Comparison of ENCODE assay signal across 33 cellular contexts in the genomic region with DNA sequence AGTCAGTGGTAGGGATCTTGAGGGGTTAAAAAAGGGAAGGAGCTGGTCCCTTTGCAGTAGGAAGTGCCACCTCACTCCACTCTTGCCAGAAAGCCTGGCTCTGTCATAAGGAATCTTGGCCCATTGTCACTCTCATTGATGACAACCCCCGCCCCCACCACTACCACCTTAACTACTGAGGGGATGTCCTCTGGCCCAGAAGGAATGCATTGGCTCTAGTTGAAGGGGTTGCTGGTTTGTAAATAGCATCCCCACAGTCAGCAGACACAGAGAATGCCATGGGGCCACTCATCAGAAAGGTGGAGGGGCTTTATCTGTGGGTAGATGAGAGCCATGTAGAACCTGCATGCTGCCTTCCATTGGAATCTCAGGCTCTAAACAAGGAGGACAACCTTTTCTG.
"Had no signal": no experiment of that assay in that cellular context is flagged by ENCODE, and none has a peak within 500 bp of the region (broad histone marks: within the 10 kb centered on the region; RNA-seq: fewer than 3 reads in every experiment).

No MANE protein-coding gene starts in this region.

- H3K27me3 ChIP-seq: adrenal gland, body of pancreas had no signal

- ATAC-seq: activated CD4-positive, alpha-beta T cell treated with anti-CD3 and anti-CD28 coated beads for 36 hours; activated CD8-positive, alpha-beta memory T cell treated with anti-CD3 and anti-CD28 coated beads, Interleukin-2, amount 10 ng/mL, durations not matched to agents 7 days and 5 days; activated CD8-positive, alpha-beta T cell treated with anti-CD3 and anti-CD28 coated beads, Interleukin-2, amount 10 ng/mL, durations not matched to agents 7 days and 5 days; activated naive CD8-positive, alpha-beta T cell treated with anti-CD3 and anti-CD28 coated beads, Interleukin-2, amount 50 U/mL, for 24 hours; body of pancreas; effector memory CD8-positive, alpha-beta T cell had no signal

- DNase-seq: activated CD4-positive, alpha-beta memory T cell treated with anti-CD3 and anti-CD28 coated beads for 36 hours; activated CD4-positive, alpha-beta T cell treated with anti-CD3 and anti-CD28 coated beads for 36 hours; activated CD4-positive, alpha-beta T cell treated with anti-CD3 and anti-CD28 coated beads, Interleukin-2, amount 10 ng/mL, durations not matched to agents 24 days and 14 days; activated CD4-positive, CD25-positive, alpha-beta regulatory T cell; activated CD4-positive, CD25-positive, alpha-beta regulatory T cell treated with anti-CD3 and anti-CD28 coated beads, Interleukin-2, amount 50 U/mL, for 72 hours; activated CD8-positive, alpha-beta memory T cell treated with anti-CD3 and anti-CD28 coated beads, Interleukin-2, amount 10 ng/mL, durations not matched to agents 7 days and 5 days; activated CD8-positive, alpha-beta memory T cell treated with anti-CD3 and anti-CD28 coated beads, Interleukin-2, amount 50 U/mL, for 4 hours; activated CD8-positive, alpha-beta T cell treated with anti-CD3 and anti-CD28 coated beads, Interleukin-2, amount 10 ng/mL, durations not matched to agents 7 days and 5 days; activated effector memory CD4-positive, alpha-beta T cell treated with anti-CD3 and anti-CD28 coated beads, Interleukin-2, amount 50 U/mL, for 16 hours; activated naive CD4-positive, alpha-beta T cell treated with anti-CD3 and anti-CD28 coated beads for 36 hours; activated naive CD8-positive, alpha-beta T cell treated with anti-CD3 and anti-CD28 coated beads for 36 hours; activated naive CD8-positive, alpha-beta T cell treated with anti-CD3 and anti-CD28 coated beads, Interleukin-2, amount 50 U/mL, for 24 hours; activated T-cell treated with anti-CD3 and anti-CD28 coated beads, Interleukin-2, amount 50 U/mL, for 1 hour; activated T-cell treated with anti-CD3 and anti-CD28 coated beads, Interleukin-2, amount 50 U/mL, for 48 hours; adrenal gland; amygdala; aorta; body of pancreas; caudate nucleus; cortex of kidney; dermis blood vessel endothelial cell; effector CD4-positive, alpha-beta T cell; effector memory CD8-positive, alpha-beta T cell; foreskin fibroblast; head of caudate nucleus; hippocampal formation; T1000; WERI-Rb-1 had no signal

- H3K27me3 Mint-ChIP-seq: activated CD4-positive, alpha-beta memory T cell treated with anti-CD3 and anti-CD28 coated beads for 36 hours; activated CD4-positive, alpha-beta T cell treated with anti-CD3 and anti-CD28 coated beads for 36 hours; activated CD4-positive, alpha-beta T cell treated with anti-CD3 and anti-CD28 coated beads, Interleukin-2, amount 10 ng/mL, durations not matched to agents 24 days and 14 days; activated CD8-positive, alpha-beta memory T cell treated with anti-CD3 and anti-CD28 coated beads, Interleukin-2, amount 10 ng/mL, durations not matched to agents 7 days and 5 days; activated naive CD4-positive, alpha-beta T cell treated with anti-CD3 and anti-CD28 coated beads, Interleukin-2, amount 50 U/mL, for 24 hours; activated naive CD8-positive, alpha-beta T cell treated with anti-CD3 and anti-CD28 coated beads for 36 hours; activated naive CD8-positive, alpha-beta T cell treated with anti-CD3 and anti-CD28 coated beads, Interleukin-2, amount 50 U/mL, for 24 hours; effector memory CD8-positive, alpha-beta T cell had no signal

- H3K27ac Mint-ChIP-seq: activated CD4-positive, alpha-beta memory T cell treated with anti-CD3 and anti-CD28 coated beads for 36 hours; activated CD4-positive, alpha-beta T cell treated with anti-CD3 and anti-CD28 coated beads for 36 hours; activated CD4-positive, alpha-beta T cell treated with anti-CD3 and anti-CD28 coated beads, Interleukin-2, amount 10 ng/mL, durations not matched to agents 24 days and 14 days; activated CD8-positive, alpha-beta memory T cell treated with anti-CD3 and anti-CD28 coated beads, Interleukin-2, amount 10 ng/mL, durations not matched to agents 7 days and 5 days; activated CD8-positive, alpha-beta T cell treated with anti-CD3 and anti-CD28 coated beads, Interleukin-2, amount 10 ng/mL, durations not matched to agents 7 days and 5 days; activated naive CD4-positive, alpha-beta T cell treated with anti-CD3 and anti-CD28 coated beads for 36 hours; activated naive CD4-positive, alpha-beta T cell treated with anti-CD3 and anti-CD28 coated beads, Interleukin-2, amount 50 U/mL, for 24 hours; activated naive CD8-positive, alpha-beta T cell treated with anti-CD3 and anti-CD28 coated beads for 36 hours; activated naive CD8-positive, alpha-beta T cell treated with anti-CD3 and anti-CD28 coated beads, Interleukin-2, amount 50 U/mL, for 24 hours; activated T-helper 1 cell treated with anti-CD3 and anti-CD28 coated beads, Interleukin-12 subunit alpha, Interleukin-12 subunit beta, Interleukin-2, Interleukin-4 antibody, amounts not matched to agents 30 ng/mL and 10 ng/mL and 1 ng/mL, durations not matched to agents 14 hours and 24 hours and 36 hours; activated T-helper 2 cell treated with anti-CD3 and anti-CD28 coated beads, Interferon-gamma antibody, Interleukin-2, Interleukin-4, amounts not matched to agents 10 μg/mL and 5 μg/mL and 100 μg/mL, durations not matched to agents 14 hours and 24 hours and 36 hours; effector memory CD8-positive, alpha-beta T cell; T-helper 2 cell treated with Interferon-gamma antibody and Interleukin-4, amounts not matched to agents 5 μg/mL and 100 μg/mL, for 36 hours had no signal

- H3K4me1 ChIP-seq: adrenal gland, body of pancreas had no signal

- H3K36me3 ChIP-seq: adrenal gland, WERI-Rb-1 had no signal

- H3K4me1 Mint-ChIP-seq: activated CD4-positive, alpha-beta T cell treated with anti-CD3 and anti-CD28 coated beads for 36 hours; activated CD4-positive, alpha-beta T cell treated with anti-CD3 and anti-CD28 coated beads, Interleukin-2, amount 10 ng/mL, durations not matched to agents 24 days and 14 days; activated CD8-positive, alpha-beta memory T cell treated with anti-CD3 and anti-CD28 coated beads, Interleukin-2, amount 10 ng/mL, durations not matched to agents 7 days and 5 days; activated naive CD4-positive, alpha-beta T cell treated with anti-CD3 and anti-CD28 coated beads, Interleukin-2, amount 50 U/mL, for 24 hours; activated naive CD8-positive, alpha-beta T cell treated with anti-CD3 and anti-CD28 coated beads for 36 hours; activated naive CD8-positive, alpha-beta T cell treated with anti-CD3 and anti-CD28 coated beads, Interleukin-2, amount 50 U/mL, for 24 hours had no signal

- H3K27ac ChIP-seq: adrenal gland, body of pancreas, epithelial cell of prostate, WERI-Rb-1 had no signal

- H3K4me3 ChIP-seq: adrenal gland, body of pancreas had no signal

- H3K9me3 ChIP-seq: adrenal gland, body of pancreas had no signal

- H3K4me3 Mint-ChIP-seq: activated CD4-positive, alpha-beta memory T cell treated with anti-CD3 and anti-CD28 coated beads for 36 hours; activated CD4-positive, alpha-beta T cell treated with anti-CD3 and anti-CD28 coated beads for 36 hours; activated CD4-positive, alpha-beta T cell treated with anti-CD3 and anti-CD28 coated beads, Interleukin-2, amount 10 ng/mL, durations not matched to agents 24 days and 14 days; activated CD8-positive, alpha-beta memory T cell treated with anti-CD3 and anti-CD28 coated beads, Interleukin-2, amount 10 ng/mL, durations not matched to agents 7 days and 5 days; activated CD8-positive, alpha-beta T cell treated with anti-CD3 and anti-CD28 coated beads, Interleukin-2, amount 10 ng/mL, durations not matched to agents 7 days and 5 days; activated naive CD4-positive, alpha-beta T cell treated with anti-CD3 and anti-CD28 coated beads for 36 hours; activated naive CD4-positive, alpha-beta T cell treated with anti-CD3 and anti-CD28 coated beads, Interleukin-2, amount 50 U/mL, for 24 hours; activated naive CD8-positive, alpha-beta T cell treated with anti-CD3 and anti-CD28 coated beads for 36 hours; activated naive CD8-positive, alpha-beta T cell treated with anti-CD3 and anti-CD28 coated beads, Interleukin-2, amount 50 U/mL, for 24 hours; activated T-helper 1 cell treated with anti-CD3 and anti-CD28 coated beads, Interleukin-12 subunit alpha, Interleukin-12 subunit beta, Interleukin-2, Interleukin-4 antibody, amounts not matched to agents 30 ng/mL and 10 ng/mL and 1 ng/mL, durations not matched to agents 14 hours and 24 hours and 36 hours; effector memory CD8-positive, alpha-beta T cell; T-helper 2 cell treated with Interferon-gamma antibody and Interleukin-4, amounts not matched to agents 5 μg/mL and 100 μg/mL, for 36 hours had no signal
